31 cellular contexts compared by ENCODE assay signal in the genomic region with DNA sequence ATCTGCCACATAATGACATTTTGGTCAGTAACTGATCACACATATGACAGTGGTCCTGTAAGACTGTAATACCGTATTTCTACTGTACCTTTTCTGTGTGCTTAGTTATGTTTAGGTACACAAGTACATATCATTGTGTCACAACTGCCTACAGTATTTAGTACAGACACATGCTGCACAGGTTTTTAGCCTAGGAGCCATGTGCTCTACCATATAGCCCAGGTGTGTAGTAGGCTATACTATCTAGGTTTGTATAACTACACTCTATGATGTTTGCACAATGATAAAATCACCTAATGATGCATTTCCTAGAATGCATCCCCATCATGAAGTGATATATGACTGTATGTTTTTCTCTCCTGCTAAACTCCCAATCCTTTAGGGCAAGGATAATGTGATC.
"Had no signal": no experiment of that assay in that cellular context is flagged by ENCODE, and none has a peak within 500 bp of the region (broad histone marks: within the 10 kb centered on the region; RNA-seq: fewer than 3 reads in every experiment).

No MANE protein-coding gene starts in this region.

- H3K4me3 ChIP-seq: adrenal gland, body of pancreas, esophagus squamous epithelium, gastroesophageal sphincter had no signal

- DNase-seq: activated B cell treated with CpG ODN at 0.5 μM for 24 hours; activated CD4-positive, alpha-beta T cell treated with anti-CD3 and anti-CD28 coated beads for 48 hours; activated CD4-positive, alpha-beta T cell treated with anti-CD3 and anti-CD28 coated beads, Interleukin-2, amount 50 U/mL, for 1 hour; activated CD4-positive, alpha-beta T cell treated with anti-CD3 and anti-CD28 coated beads, Interleukin-2, amount 50 U/mL, for 48 hours; activated CD8-positive, alpha-beta memory T cell treated with anti-CD3 and anti-CD28 coated beads for 24 hours; activated CD8-positive, alpha-beta T cell treated with anti-CD3 and anti-CD28 coated beads for 36 hours; activated effector memory CD4-positive, alpha-beta T cell treated with Interleukin-2 at 50 U/mL for 16 hours; activated gamma-delta T cell treated with Interleukin-2 at 50 U/mL for 16 hours; activated naive CD4-positive, alpha-beta T cell treated with anti-CD3 and anti-CD28 coated beads, Interleukin-2, amount 50 U/mL, for 16 hours; activated naive CD4-positive, alpha-beta T cell treated with Interleukin-2 at 50 U/mL for 16 hours; activated T-cell treated with anti-CD3 and anti-CD28 coated beads, Interleukin-2, amount 50 U/mL, for 4 hours; adrenal gland; amygdala; aorta; body of pancreas; caudate nucleus; cortex of kidney; dermis blood vessel endothelial cell; effector CD4-positive, alpha-beta T cell; effector memory CD8-positive, alpha-beta T cell; erythroblast; esophagus squamous epithelium; foreskin melanocyte; T-helper 1 cell; T-helper 17 cell; T1000; WERI-Rb-1 had no signal

- FAIRE-seq: colon had no signal

- ATAC-seq: activated CD4-positive, CD25-positive, alpha-beta regulatory T cell treated with anti-CD3 and anti-CD28 coated beads, Interleukin-2, amount 50 U/mL, for 24 hours; activated CD8-positive, alpha-beta T cell treated with anti-CD3 and anti-CD28 coated beads for 36 hours; activated T-cell treated with anti-CD3 and anti-CD28 coated beads, Interleukin-2, amount 50 U/mL, for 4 hours; activated T-helper 17 cell treated with anti-CD3 and anti-CD28 coated beads, Interleukin-2, amount 50 U/mL, for 72 hours; body of pancreas; effector memory CD8-positive, alpha-beta T cell; gastroesophageal sphincter; T-helper 17 cell had no signal

- H3K27ac ChIP-seq: adrenal gland, body of pancreas, esophagus squamous epithelium, gastroesophageal sphincter, WERI-Rb-1 had no signal

- H3K27me3 ChIP-seq: adrenal gland, body of pancreas, esophagus squamous epithelium, gastroesophageal sphincter had no signal

- H3K9me3 ChIP-seq: adrenal gland, esophagus squamous epithelium, gastroesophageal sphincter had no signal

- H3K4me1 ChIP-seq: adrenal gland, body of pancreas, esophagus squamous epithelium, gastroesophageal sphincter had no signal

- H3K36me3 ChIP-seq: adrenal gland, esophagus squamous epithelium, gastroesophageal sphincter, WERI-Rb-1 had no signal
